Comparison of ENCODE assay signal across 16 cellular contexts in the genomic region with DNA sequence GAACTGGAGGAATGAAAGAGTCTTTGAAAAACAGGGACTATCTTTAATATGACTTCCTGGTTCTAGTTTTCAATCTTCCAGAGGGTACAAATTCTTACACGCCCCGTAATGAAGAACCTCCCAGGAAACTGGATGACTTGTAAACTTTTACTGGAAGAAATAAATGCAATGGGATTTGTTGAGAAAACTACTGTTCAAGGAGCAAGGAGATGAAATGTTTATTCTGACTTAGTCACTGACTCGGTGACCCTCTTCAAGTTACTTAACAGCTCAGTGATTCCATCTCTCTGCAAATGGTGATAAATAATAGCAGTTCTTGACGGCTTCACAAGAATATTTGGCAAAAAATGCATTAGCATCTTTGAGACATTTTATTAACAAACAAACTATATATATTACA.
"Had no signal": no experiment of that assay in that cellular context is flagged by ENCODE, and none has a peak within 500 bp of the region (broad histone marks: within the 10 kb centered on the region; RNA-seq: fewer than 3 reads in every experiment).

No MANE protein-coding gene starts in this region.

- H3K4me1 ChIP-seq: psoas muscle, testis had no signal

- H3K4me3 ChIP-seq: psoas muscle, testis had no signal

- H3K27me3 Mint-ChIP-seq: activated CD4-positive, alpha-beta memory T cell treated with anti-CD3 and anti-CD28 coated beads for 36 hours; activated naive CD8-positive, alpha-beta T cell treated with anti-CD3 and anti-CD28 coated beads, Interleukin-2, amount 10 ng/mL, durations not matched to agents 7 days and 5 days; natural killer cell treated with Interleukin-12 subunit alpha and Interleukin-12 subunit beta and Interleukin-15 and Interleukin-18, amount 100 ng/mL, for 72 hours; stimulated activated naive CD8-positive, alpha-beta T cell treated with anti-CD3 and anti-CD28 coated beads, Interleukin-15, amount 100 ng/mL, for 72 hours had no signal

- H3K27me3 ChIP-seq: testis had no signal

- H3K4me1 Mint-ChIP-seq: activated naive CD8-positive, alpha-beta T cell treated with anti-CD3 and anti-CD28 coated beads, Interleukin-2, amount 10 ng/mL, durations not matched to agents 7 days and 5 days; stimulated activated naive CD8-positive, alpha-beta T cell treated with anti-CD3 and anti-CD28 coated beads, Interleukin-15, amount 100 ng/mL, for 72 hours had no signal

- H3K9me3 ChIP-seq: psoas muscle, testis had no signal

- H3K36me3 Mint-ChIP-seq: activated CD4-positive, alpha-beta memory T cell treated with anti-CD3 and anti-CD28 coated beads for 36 hours; activated naive CD8-positive, alpha-beta T cell treated with anti-CD3 and anti-CD28 coated beads, Interleukin-2, amount 10 ng/mL, durations not matched to agents 7 days and 5 days had no signal

- H3K27ac Mint-ChIP-seq: activated CD4-positive, alpha-beta memory T cell treated with anti-CD3 and anti-CD28 coated beads for 36 hours; activated naive CD8-positive, alpha-beta T cell treated with anti-CD3 and anti-CD28 coated beads, Interleukin-2, amount 10 ng/mL, durations not matched to agents 7 days and 5 days; natural killer cell treated with Interleukin-12 subunit alpha and Interleukin-12 subunit beta and Interleukin-15 and Interleukin-18, amount 100 ng/mL, for 72 hours; stimulated activated naive CD8-positive, alpha-beta T cell treated with anti-CD3 and anti-CD28 coated beads, Interleukin-15, amount 100 ng/mL, for 72 hours had no signal

- H3K9me3 Mint-ChIP-seq: activated CD4-positive, alpha-beta memory T cell treated with anti-CD3 and anti-CD28 coated beads for 36 hours had no signal

- DNase-seq: activated CD4-positive, alpha-beta memory T cell treated with anti-CD3 and anti-CD28 coated beads for 36 hours; activated CD4-positive, CD25-positive, alpha-beta regulatory T cell treated with anti-CD3 and anti-CD28 coated beads, Interleukin-2, amount 50 U/mL, for 72 hours; activated naive CD8-positive, alpha-beta T cell treated with anti-CD3 and anti-CD28 coated beads, Interleukin-2, amount 10 ng/mL, durations not matched to agents 7 days and 5 days; activated T-cell treated with anti-CD3 and anti-CD28 coated beads, Interleukin-2, amount 50 U/mL, for 48 hours; aorta; left colon; occipital lobe; psoas muscle; stimulated activated CD4-positive, alpha-beta T cell treated with anti-CD3 and anti-CD28 coated beads, Interleukin-12 subunit alpha, Interleukin-12 subunit beta, amount 100 ng/mL, for 4 hours; stimulated activated CD4-positive, alpha-beta T cell treated with anti-CD3 and anti-CD28 coated beads, Interleukin-2, amount 100 ng/mL, for 48 hours; stimulated activated naive CD8-positive, alpha-beta T cell treated with anti-CD3 and anti-CD28 coated beads, Interleukin-15, amount 100 ng/mL, for 72 hours; T-helper 9 cell; testis had no signal

- H3K27ac ChIP-seq: psoas muscle had no signal

- FAIRE-seq: colon, frontal cortex had no signal

- H3K4me3 Mint-ChIP-seq: activated CD4-positive, alpha-beta memory T cell treated with anti-CD3 and anti-CD28 coated beads for 36 hours; activated naive CD8-positive, alpha-beta T cell treated with anti-CD3 and anti-CD28 coated beads, Interleukin-2, amount 10 ng/mL, durations not matched to agents 7 days and 5 days; natural killer cell treated with Interleukin-12 subunit alpha and Interleukin-12 subunit beta and Interleukin-15 and Interleukin-18, amount 100 ng/mL, for 72 hours; stimulated activated naive CD8-positive, alpha-beta T cell treated with anti-CD3 and anti-CD28 coated beads, Interleukin-15, amount 100 ng/mL, for 72 hours had no signal
